ENCODE assay signal across 1 cellular context in the genomic region with DNA sequence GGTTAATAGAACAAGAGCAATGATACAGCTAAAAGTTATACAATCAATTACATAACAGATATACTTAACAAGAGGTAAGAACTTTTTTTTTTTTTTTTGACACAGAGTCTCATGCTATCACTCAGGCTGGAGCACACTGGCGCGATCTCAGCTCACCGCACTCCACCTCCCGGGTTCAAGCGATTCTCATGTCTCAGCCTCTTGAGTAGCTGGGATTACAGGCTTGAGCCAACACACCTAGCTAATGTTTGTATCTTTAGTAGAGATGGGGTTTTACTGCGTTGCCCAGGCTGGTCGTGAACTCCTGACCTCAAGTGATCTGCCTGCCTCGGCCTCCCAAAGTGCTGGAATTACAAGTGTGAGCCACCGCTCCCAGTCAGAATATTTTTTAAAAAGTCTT.
TF ChIP-seq lines count a peak whose summit lies in the region.

No MANE protein-coding gene starts in this region.

TF ChIP-seq in IMR-90, 13 proteins besides CTCF, POLR2A, EP300 and RAD21:
- no peak for TF ChIP-seq CHD1 (IDR thresholded peaks at IDR 0.05; ENCODE audit: low read depth, low read length)
- no peak for TF ChIP-seq BHLHE40 (IDR thresholded peaks at IDR 0.05; ENCODE audit: low read depth, low read length)
- TF ChIP-seq SMC3 (IDR thresholded peaks at IDR 0.05; ENCODE audit: low read depth, low read length) = no peak
- TF ChIP-seq MAFK (IDR thresholded peaks at IDR 0.05; ENCODE audit: low read depth, low read length) = no peak
- TF ChIP-seq NFE2L2 (IDR thresholded peaks at IDR 0.05; ENCODE audit: low read depth, low read length) = no peak
- no peak for TF ChIP-seq RCOR1 (IDR thresholded peaks at IDR 0.05; ENCODE audit: insufficient replicate concordance, low read length)
- TF ChIP-seq RFX5 (IDR thresholded peaks at IDR 0.05; ENCODE audit: low read depth, low read length) = no peak
- TF ChIP-seq FOS (IDR thresholded peaks at IDR 0.05; ENCODE audit: low read depth, low read length) = no peak
- TF ChIP-seq, protein P1, sequence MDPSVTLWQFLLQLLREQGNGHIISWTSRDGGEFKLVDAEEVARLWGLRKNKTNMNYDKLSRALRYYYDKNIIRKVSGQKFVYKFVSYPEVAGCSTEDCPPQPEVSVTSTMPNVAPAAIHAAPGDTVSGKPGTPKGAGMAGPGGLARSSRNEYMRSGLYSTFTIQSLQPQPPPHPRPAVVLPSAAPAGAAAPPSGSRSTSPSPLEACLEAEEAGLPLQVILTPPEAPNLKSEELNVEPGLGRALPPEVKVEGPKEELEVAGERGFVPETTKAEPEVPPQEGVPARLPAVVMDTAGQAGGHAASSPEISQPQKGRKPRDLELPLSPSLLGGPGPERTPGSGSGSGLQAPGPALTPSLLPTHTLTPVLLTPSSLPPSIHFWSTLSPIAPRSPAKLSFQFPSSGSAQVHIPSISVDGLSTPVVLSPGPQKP (IDR thresholded peaks at IDR 0.05; ENCODE audit: borderline replicate concordance, low read depth, low read length) = no peak
- TF ChIP-seq, protein P2, sequence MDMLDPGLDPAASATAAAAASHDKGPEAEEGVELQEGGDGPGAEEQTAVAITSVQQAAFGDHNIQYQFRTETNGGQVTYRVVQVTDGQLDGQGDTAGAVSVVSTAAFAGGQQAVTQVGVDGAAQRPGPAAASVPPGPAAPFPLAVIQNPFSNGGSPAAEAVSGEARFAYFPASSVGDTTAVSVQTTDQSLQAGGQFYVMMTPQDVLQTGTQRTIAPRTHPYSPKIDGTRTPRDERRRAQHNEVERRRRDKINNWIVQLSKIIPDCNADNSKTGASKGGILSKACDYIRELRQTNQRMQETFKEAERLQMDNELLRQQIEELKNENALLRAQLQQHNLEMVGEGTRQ (IDR thresholded peaks at IDR 0.05; ENCODE audit: low read depth, low read length) = no peak
- TF ChIP-seq MXI1 (IDR thresholded peaks at IDR 0.05; ENCODE audit: borderline replicate concordance, low read depth, low read length) = no peak
- no peak for TF ChIP-seq MAZ (IDR thresholded peaks at IDR 0.05; ENCODE audit: borderline replicate concordance, low read depth, low read length)
- no peak for TF ChIP-seq CEBPB (IDR thresholded peaks at IDR 0.05; ENCODE audit: low read depth, low read length)
